ENCODE assay signal across 24 cellular contexts in genomic region chr17:82661717-82662683, GRCh38.
"Had no signal": no experiment of that assay in that cellular context is flagged by ENCODE, and none has a peak within 500 bp of the region (broad histone marks: within the 10 kb centered on the region; RNA-seq: fewer than 3 reads in every experiment).

No MANE protein-coding gene starts in this region.

- H3K27me3 Mint-ChIP-seq: activated CD4-positive, alpha-beta memory T cell treated with anti-CD3 and anti-CD28 coated beads for 36 hours; brain; effector memory CD8-positive, alpha-beta T cell had no signal

- H3K9ac ChIP-seq: parathyroid adenoma had no signal

- H3K9me3 ChIP-seq: esophagus muscularis mucosa, left lung, upper lobe of left lung had no signal

- H3K4me3 ChIP-seq: esophagus muscularis mucosa, hepatocyte, left lung, upper lobe of left lung had no signal

- H3K9me3 Mint-ChIP-seq: activated CD4-positive, alpha-beta memory T cell treated with anti-CD3 and anti-CD28 coated beads for 36 hours; activated naive CD4-positive, alpha-beta T cell treated with anti-CD3 and anti-CD28 coated beads, Interleukin-2, amount 50 U/mL, for 72 hours; brain; effector memory CD8-positive, alpha-beta T cell; immature natural killer cell; nephron; T-helper 1 cell treated with Interleukin-12 subunit alpha and Interleukin-12 subunit beta and Interleukin-4 antibody, amounts not matched to agents 30 μg/mL and 1 μg/mL, for 36 hours had no signal

- H3K36me3 Mint-ChIP-seq: activated CD4-positive, alpha-beta memory T cell treated with anti-CD3 and anti-CD28 coated beads for 36 hours; activated naive CD4-positive, alpha-beta T cell treated with anti-CD3 and anti-CD28 coated beads, Interleukin-2, amount 50 U/mL, for 72 hours had no signal

- H3K4me2 ChIP-seq: hepatocyte had no signal

- DNase-seq: activated CD4-positive, alpha-beta memory T cell treated with anti-CD3 and anti-CD28 coated beads for 36 hours; activated CD4-positive, alpha-beta T cell treated with anti-CD3 and anti-CD28 coated beads for 4 hours; activated CD4-positive, CD25-positive, alpha-beta regulatory T cell; activated gamma-delta T cell; caudate nucleus; dermis blood vessel endothelial cell; effector memory CD8-positive, alpha-beta T cell; glutamatergic neuron; immature natural killer cell; kidney glomerular epithelial cell; midbrain; stimulated activated CD4-positive, alpha-beta T cell treated with anti-CD3 and anti-CD28 coated beads, Interleukin-4, amount 100 ng/mL, for 24 hours; stimulated activated naive CD4-positive, alpha-beta T cell treated with Interleukin-2 at 50 U/mL for 16 hours; T1000; upper lobe of left lung had no signal

- H3K27ac ChIP-seq: esophagus muscularis mucosa, hepatocyte, left lung, parathyroid adenoma, upper lobe of left lung had no signal

- FAIRE-seq: frontal cortex had no signal

- H3K4me3 Mint-ChIP-seq: activated CD4-positive, alpha-beta memory T cell treated with anti-CD3 and anti-CD28 coated beads for 36 hours; brain; effector memory CD8-positive, alpha-beta T cell; immature natural killer cell; nephron; T-helper 1 cell treated with Interleukin-12 subunit alpha and Interleukin-12 subunit beta and Interleukin-4 antibody, amounts not matched to agents 30 μg/mL and 1 μg/mL, for 36 hours had no signal

- H3K4me1 Mint-ChIP-seq: immature natural killer cell had no signal

- H3K4me1 ChIP-seq: esophagus muscularis mucosa, left lung, parathyroid adenoma, upper lobe of left lung had no signal

- H3K27me3 ChIP-seq: esophagus muscularis mucosa, hepatocyte, left lung, upper lobe of left lung had no signal

- H3K27ac Mint-ChIP-seq: activated CD4-positive, alpha-beta memory T cell treated with anti-CD3 and anti-CD28 coated beads for 36 hours; activated naive CD4-positive, alpha-beta T cell treated with anti-CD3 and anti-CD28 coated beads, Interleukin-2, amount 50 U/mL, for 72 hours; effector memory CD8-positive, alpha-beta T cell; immature natural killer cell; nephron; T-helper 1 cell treated with Interleukin-12 subunit alpha and Interleukin-12 subunit beta and Interleukin-4 antibody, amounts not matched to agents 30 μg/mL and 1 μg/mL, for 36 hours had no signal
